In genomic region chr15:66388057-66388363, GRCh38 we compare ENCODE assay signal across 7 cellular contexts. TPM values are rescaled to one million over a fixed set of nuclear protein-coding genes. Genes with fewer than 3 reads are reported as not detected.
A peak's percentile ranks its signal among the peaks of the same experiment; 100 is the strongest.
DNase-seq lines count a peak whose midpoint lies in the region; ATAC-seq, FAIRE-seq and TF ChIP-seq lines count a peak whose summit lies in the region.

No MANE protein-coding gene starts in this region.

- RAD21 ChIA-PET in HCT116 (lab: Charles Lee; ENCODE audit: low non-redundant PET in 1 of 2, low total read pairs in 2 of 2, uncharacterized antibody in 2 of 2, unreplicated experiment in 2 of 2): no interaction called here

- H3K9me3 ChIP-seq in HCT116 (ENCODE audit: control insufficient read depth in 1 of 2, insufficient read depth in 1 of 2, low read depth in 1 of 2, low read length in 2 of 2): no peaks in the 10 kb centered on the region
- H3K9me3 ChIP-seq in right cardiac atrium (ENCODE audit: control insufficient read depth, low read length): no peaks in the 10 kb centered on the region
- no peaks in the 10 kb centered on the region for H3K9me3 ChIP-seq in small intestine (ENCODE audit: control insufficient read depth, low read depth)

- H3K27me3 ChIP-seq in HCT116 (ENCODE audit: insufficient read depth, low read length) (no peaks in the 10 kb centered on the region), right cardiac atrium (ENCODE audit: control insufficient read depth, insufficient read depth) (no peaks in the 10 kb centered on the region), small intestine (ENCODE audit: control insufficient read depth in 2 of 2, insufficient read depth in 2 of 2, low read length in 2 of 2) (no peaks in the 10 kb centered on the region)

- POLR2A ChIA-PET in HCT116 (lab: Charles Lee): interaction anchor here (1.8 to 2.7 kb wide), 2 partner anchors 33 to 110 kb away, joined by 4 to 12 read pairs; partner anchors contain the start of gene SNAPC5
- POLR2A ChIA-PET in WTC11 (lab: Charles Lee): interaction anchor here (0.5 to 1.4 kb wide), 4 partner anchors 17 to 132 kb away, joined by 3 to 4 read pairs (median 4); partner anchors contain the start of gene ZWILCH

- H3K27ac Mint-ChIP-seq in WTC11: peak overlapping the region; percentile 93; the same call in 1 of the 2 replicates

- peak overlapping the region; percentile 95 for H3K4me3 Mint-ChIP-seq in WTC11

- peak overlapping the region; percentile 80 for H3K9ac ChIP-seq in HCT116 (ENCODE audit: low read length)

- H3K4me1 ChIP-seq in HCT116 (ENCODE audit: control insufficient read depth in 1 of 2, insufficient read depth in 2 of 2, low read length in 2 of 2) (peaks cover 4 to 28% of the 10 kb centered on the region in 2 experiments; a peak in 3 of 4 replicates), right cardiac atrium (ENCODE audit: control insufficient read depth, insufficient read depth, low read length) (peaks cover 6% of the 10 kb centered on the region), small intestine (ENCODE audit: control insufficient read depth in 2 of 2, insufficient read depth in 1 of 2, low read depth in 1 of 2, low read length in 1 of 2) (peaks cover 3 to 17% of the 10 kb centered on the region in 2 donors)

- peaks cover 58% of the 10 kb centered on the region for H3K79me2 ChIP-seq in HCT116 (ENCODE audit: insufficient read depth, low read length)

- 0 out of 4 replicates have a peak, but pooled peaks cover 0 to 2% of the 10 kb centered on the region in 2 experiments for H3K36me3 ChIP-seq in HCT116 (ENCODE audit: control insufficient read depth in 1 of 2, insufficient read depth in 2 of 2, low read length in 2 of 2)
- no peaks in the 10 kb centered on the region for H3K36me3 ChIP-seq in small intestine (ENCODE audit: control insufficient read depth in 2 of 2, insufficient read depth in 2 of 2, low read length in 2 of 2)

- intact Hi-C loops in HCT116 (cut with micrococcal nuclease): no loop called here
- intact Hi-C loops in right cardiac atrium (cut with DNase I): loop anchor here in 1 of 4 donors (10.0 kb wide), 1 partner anchor 107 kb away; the partner anchor contains the start of gene SNAPC5

- H3K4me1 Mint-ChIP-seq in WTC11: peaks cover 48% of the 10 kb centered on the region

- 20% methylated on average over 3 of the region's 3 CpGs for WGBS in right cardiac atrium
- 19 to 26% (median 24%) methylated on average over 3 of the region's 3 CpGs for WGBS in small intestine, 3 donors

- no peak for TF ChIP-seq RAD21 in HCT116 (IDR thresholded peaks at IDR 0.05; ENCODE audit: low read depth)

- peaks cover 22% of the 10 kb centered on the region for H3K36me3 Mint-ChIP-seq in WTC11

- H2AFZ ChIP-seq in HCT116 (ENCODE audit: low read depth, low read length, poor library complexity, severe bottlenecking): no peak overlapping the region

- no peak for FAIRE-seq in small intestine (lab: Jason Lieb, UNC)

- TF ChIP-seq CTCF in HCT116 (IDR thresholded peaks at IDR 0.05 in 2 of 3, conservative IDR thresholded peaks at IDR 0.05 in 1 of 3; ENCODE audit: borderline replicate concordance in 1 of 3, insufficient read depth in 1 of 3, low read depth in 2 of 3, low read length in 2 of 3) (no peak), WTC11 (IDR thresholded peaks at IDR 0.05) (no peak)

- H3K4me3 ChIP-seq in HCT116 (replicated peaks in 1 of 2; ENCODE audit: low read depth in 1 of 2, low read length in 2 of 2) (peak overlapping the region; percentile 64 to 86), right cardiac atrium (ENCODE audit: low read length) (peak overlapping the region; percentile 92), small intestine (ENCODE audit: low read depth in 1 of 2, low read length in 2 of 2) (peak overlapping the region; percentile 66 to 88)

- no TSS peak for BruUV-seq in HCT116 (replicated peaks; lab: Mats Ljungman, UMichigan)

- H4K20me1 ChIP-seq in HCT116 (ENCODE audit: insufficient read depth): peaks cover 5% of the 10 kb centered on the region; the same call in 1 of the 2 replicates

- peak overlapping the region; percentile 66 for H3K4me2 ChIP-seq in HCT116 (ENCODE audit: low read length)

- H3K27ac ChIP-seq in HCT116 (ENCODE audit: low read depth, low read length) (peak overlapping the region; percentile 79), right cardiac atrium (ENCODE audit: low read length) (peak overlapping the region; percentile 79), small intestine (ENCODE audit: low read depth in 1 of 2, low read length in 1 of 2) (peak overlapping the region in 1 of 2 donors; percentile 97)

- ATAC-seq in HCT116 (no peak), WTC11 (no peak), right cardiac atrium (no peak), HG03025 (IDR thresholded peaks at IDR 0.05; ENCODE audit: low FRiP score, unreplicated experiment) (no peak), HG02840 (IDR thresholded peaks at IDR 0.05; ENCODE audit: low FRiP score, unreplicated experiment) (no peak)

- H3K9me3 Mint-ChIP-seq in WTC11: no peaks in the 10 kb centered on the region

- no peak for TF ChIP-seq POLR2A in HCT116 (IDR thresholded peaks at IDR 0.05; ENCODE audit: borderline replicate concordance, extremely low read depth, insufficient read depth, insufficient read length)

- no peak for DNase-seq in HCT116 (ENCODE audit: low read depth, low spot score)
- no peak for DNase-seq in WTC11 (ENCODE audit: low spot score)
- DNase-seq in right cardiac atrium: no peak
- no peak for DNase-seq in small intestine
- DNase-seq in NCI-H69 (lab: John Stamatoyannopoulos, UW): no peak

- no peaks in the 10 kb centered on the region for H3K9me2 ChIP-seq in HCT116 (ENCODE audit: insufficient read depth)

- CTCF ChIA-PET in HCT116 (lab: Charles Lee) (interaction anchor here (3.7 kb wide), 1 partner anchor 110 kb away, joined by 27 read pairs; the partner anchor contains the start of gene SNAPC5), WTC11 (lab: Charles Lee) (interaction anchor here (0.9 to 3.6 kb wide), 9 partner anchors 8 to 471 kb away, joined by 3 to 41 read pairs (median 3); partner anchors contain the start of gene SNAPC5)

- peaks cover 3% of the 10 kb centered on the region; the same call in 1 of the 2 replicates for H3K27me3 Mint-ChIP-seq in WTC11 (ENCODE audit: low read depth)

TF ChIP-seq in HCT116, 20 proteins besides CTCF, POLR2A, EP300 and RAD21:
- no peak for TF ChIP-seq EZH2 (IDR thresholded peaks at IDR 0.05)
- TF ChIP-seq MAX (IDR thresholded peaks at IDR 0.05): 0 out of 2 replicates have a peak, but pooled peaks have one; percentile 8
- TF ChIP-seq EZH2phosphoT487 (IDR thresholded peaks at IDR 0.05; ENCODE audit: borderline replicate concordance): no peak
- TF ChIP-seq, protein P1, sequence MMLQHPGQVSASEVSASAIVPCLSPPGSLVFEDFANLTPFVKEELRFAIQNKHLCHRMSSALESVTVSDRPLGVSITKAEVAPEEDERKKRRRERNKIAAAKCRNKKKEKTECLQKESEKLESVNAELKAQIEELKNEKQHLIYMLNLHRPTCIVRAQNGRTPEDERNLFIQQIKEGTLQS (IDR thresholded peaks at IDR 0.05): no peak
- TF ChIP-seq YY1 (IDR thresholded peaks at IDR 0.05; ENCODE audit: extremely low read depth, insufficient replicate concordance, low read depth, low read length): no peak
- TF ChIP-seq POLR2AphosphoS5 (IDR thresholded peaks at IDR 0.05; ENCODE audit: low read depth, low read length): no peak
- no peak for TF ChIP-seq SRF (IDR thresholded peaks at IDR 0.05; ENCODE audit: low read depth)

TF ChIP-seq in WTC11, 78 proteins besides CTCF, POLR2A, EP300 and RAD21:
- TF ChIP-seq E2F4 (CRISPR knock-in tag; IDR thresholded peaks at IDR 0.05; ENCODE audit: borderline replicate concordance, low read depth): no peak

RNA-seq across cellular contexts. Expression of gene MAP2K1, which starts 1.3 kb away (rescaled TPM):
- 52.3 TPM for total RNA-seq in HCT116 (2021; ENCODE audit: unreplicated experiment)
- polyA plus RNA-seq in HCT116 (2012): 32.9 and 35.7 TPM in 2 replicates
- 89.5 to 93.0 TPM (median 90.4 TPM) in 3 replicates for total RNA-seq in WTC11 (2021)
- total RNA-seq in right cardiac atrium: 10 to 100 TPM; 38.2 to 45.9 (median 39.2) TPM
- 32.6 TPM for polyA plus RNA-seq in right cardiac atrium
- 10 to 100 TPM; 18.6 to 29.8 (median 19.0) TPM for polyA plus RNA-seq in small intestine

RNA-seq across cellular contexts. Expression of gene TIPIN, which starts 31.5 kb away (rescaled TPM):
- total RNA-seq in HCT116 (2021; ENCODE audit: unreplicated experiment): 28.1 TPM
- polyA plus RNA-seq in HCT116 (2012): 7.9 and 17.1 TPM in 2 replicates
- total RNA-seq in WTC11 (2021): 17.6 to 22.2 TPM (median 19.2 TPM) in 3 replicates
- total RNA-seq in right cardiac atrium: 1 to 10 TPM; 3.2 to 7.4 (median 3.6) TPM
- 3.8 TPM for polyA plus RNA-seq in right cardiac atrium
- polyA plus RNA-seq in small intestine: 1 to 10 TPM in 1 of 3 donors, under 1 TPM in 2; 0.27 to 7.2 (median 0.67) TPM

Comparison
In these comparisons a context has a peak if more than half of its experiments do, and no peak if none do; other contexts are left out.
1. Of the 4 proteins assayed by ChIP-seq in both WTC11 and HCT116: peak only in WTC11: none; only in HCT116: MAX; in both: none; in neither: 3.